Comparison of ENCODE assay signal across 2 cellular contexts in the genomic region with DNA sequence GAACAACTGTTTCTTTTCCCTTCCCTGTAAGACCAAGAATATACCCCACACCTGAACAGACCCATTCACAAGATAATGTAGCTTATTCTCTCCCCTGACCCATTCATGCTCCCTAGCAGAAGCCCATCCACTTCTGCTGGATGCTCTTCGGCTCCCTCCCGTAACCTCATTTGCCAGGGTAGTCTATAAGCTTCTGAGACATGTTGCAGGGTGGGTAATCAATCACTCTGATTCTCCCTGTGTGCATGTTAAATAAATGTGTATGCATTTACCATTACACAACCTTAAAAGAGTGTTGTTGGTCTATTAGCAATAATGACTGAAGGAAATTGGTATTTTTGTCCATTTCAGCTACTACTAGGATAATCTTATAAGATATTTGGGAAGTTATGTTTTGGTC.
TF ChIP-seq lines count a peak whose summit lies in the region.

No MANE protein-coding gene starts in this region.

TF ChIP-seq in HEK293, 187 proteins besides CTCF, POLR2A, EP300 and RAD21:
- TF ChIP-seq ZNF660 (tag by site-specific recombination; IDR thresholded peaks at IDR 0.05) (peak; percentile 98), ZBTB20 (tag by site-specific recombination; IDR thresholded peaks at IDR 0.05) (no peak)
TF ChIP-seq in HEK293: peak in this region for 1.

TF ChIP-seq in HepG2, 621 proteins besides CTCF, POLR2A, EP300 and RAD21:
- TF ChIP-seq SMARCE1 (IDR thresholded peaks at IDR 0.05; ENCODE audit: borderline replicate concordance) (no peak), PHF21A (CRISPR knock-in tag; IDR thresholded peaks at IDR 0.05) (no peak), ZNF660 (CRISPR knock-in tag; IDR thresholded peaks at IDR 0.05; ENCODE audit: borderline replicate concordance, low read depth) (0 out of 2 replicates have a peak, but pooled peaks have one; percentile 53)
- TF ChIP-seq, protein P1, sequence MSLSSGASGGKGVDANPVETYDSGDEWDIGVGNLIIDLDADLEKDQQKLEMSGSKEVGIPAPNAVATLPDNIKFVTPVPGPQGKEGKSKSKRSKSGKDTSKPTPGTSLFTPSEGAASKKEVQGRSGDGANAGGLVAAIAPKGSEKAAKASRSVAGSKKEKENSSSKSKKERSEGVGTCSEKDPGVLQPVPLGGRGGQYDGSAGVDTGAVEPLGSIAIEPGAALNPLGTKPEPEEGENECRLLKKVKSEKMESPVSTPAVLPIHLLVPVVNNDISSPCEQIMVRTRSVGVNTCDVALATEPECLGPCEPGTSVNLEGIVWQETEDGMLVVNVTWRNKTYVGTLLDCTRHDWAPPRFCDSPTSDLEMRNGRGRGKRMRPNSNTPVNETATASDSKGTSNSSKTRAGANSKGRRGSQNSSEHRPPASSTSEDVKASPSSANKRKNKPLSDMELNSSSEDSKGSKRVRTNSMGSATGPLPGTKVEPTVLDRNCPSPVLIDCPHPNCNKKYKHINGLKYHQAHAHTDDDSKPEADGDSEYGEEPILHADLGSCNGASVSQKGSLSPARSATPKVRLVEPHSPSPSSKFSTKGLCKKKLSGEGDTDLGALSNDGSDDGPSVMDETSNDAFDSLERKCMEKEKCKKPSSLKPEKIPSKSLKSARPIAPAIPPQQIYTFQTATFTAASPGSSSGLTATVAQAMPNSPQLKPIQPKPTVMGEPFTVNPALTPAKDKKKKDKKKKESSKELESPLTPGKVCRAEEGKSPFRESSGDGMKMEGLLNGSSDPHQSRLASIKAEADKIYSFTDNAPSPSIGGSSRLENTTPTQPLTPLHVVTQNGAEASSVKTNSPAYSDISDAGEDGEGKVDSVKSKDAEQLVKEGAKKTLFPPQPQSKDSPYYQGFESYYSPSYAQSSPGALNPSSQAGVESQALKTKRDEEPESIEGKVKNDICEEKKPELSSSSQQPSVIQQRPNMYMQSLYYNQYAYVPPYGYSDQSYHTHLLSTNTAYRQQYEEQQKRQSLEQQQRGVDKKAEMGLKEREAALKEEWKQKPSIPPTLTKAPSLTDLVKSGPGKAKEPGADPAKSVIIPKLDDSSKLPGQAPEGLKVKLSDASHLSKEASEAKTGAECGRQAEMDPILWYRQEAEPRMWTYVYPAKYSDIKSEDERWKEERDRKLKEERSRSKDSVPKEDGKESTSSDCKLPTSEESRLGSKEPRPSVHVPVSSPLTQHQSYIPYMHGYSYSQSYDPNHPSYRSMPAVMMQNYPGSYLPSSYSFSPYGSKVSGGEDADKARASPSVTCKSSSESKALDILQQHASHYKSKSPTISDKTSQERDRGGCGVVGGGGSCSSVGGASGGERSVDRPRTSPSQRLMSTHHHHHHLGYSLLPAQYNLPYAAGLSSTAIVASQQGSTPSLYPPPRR (CRISPR knock-in tag; IDR thresholded peaks at IDR 0.05; ENCODE audit: borderline replicate concordance): no peak
- TF ChIP-seq, protein P2, sequence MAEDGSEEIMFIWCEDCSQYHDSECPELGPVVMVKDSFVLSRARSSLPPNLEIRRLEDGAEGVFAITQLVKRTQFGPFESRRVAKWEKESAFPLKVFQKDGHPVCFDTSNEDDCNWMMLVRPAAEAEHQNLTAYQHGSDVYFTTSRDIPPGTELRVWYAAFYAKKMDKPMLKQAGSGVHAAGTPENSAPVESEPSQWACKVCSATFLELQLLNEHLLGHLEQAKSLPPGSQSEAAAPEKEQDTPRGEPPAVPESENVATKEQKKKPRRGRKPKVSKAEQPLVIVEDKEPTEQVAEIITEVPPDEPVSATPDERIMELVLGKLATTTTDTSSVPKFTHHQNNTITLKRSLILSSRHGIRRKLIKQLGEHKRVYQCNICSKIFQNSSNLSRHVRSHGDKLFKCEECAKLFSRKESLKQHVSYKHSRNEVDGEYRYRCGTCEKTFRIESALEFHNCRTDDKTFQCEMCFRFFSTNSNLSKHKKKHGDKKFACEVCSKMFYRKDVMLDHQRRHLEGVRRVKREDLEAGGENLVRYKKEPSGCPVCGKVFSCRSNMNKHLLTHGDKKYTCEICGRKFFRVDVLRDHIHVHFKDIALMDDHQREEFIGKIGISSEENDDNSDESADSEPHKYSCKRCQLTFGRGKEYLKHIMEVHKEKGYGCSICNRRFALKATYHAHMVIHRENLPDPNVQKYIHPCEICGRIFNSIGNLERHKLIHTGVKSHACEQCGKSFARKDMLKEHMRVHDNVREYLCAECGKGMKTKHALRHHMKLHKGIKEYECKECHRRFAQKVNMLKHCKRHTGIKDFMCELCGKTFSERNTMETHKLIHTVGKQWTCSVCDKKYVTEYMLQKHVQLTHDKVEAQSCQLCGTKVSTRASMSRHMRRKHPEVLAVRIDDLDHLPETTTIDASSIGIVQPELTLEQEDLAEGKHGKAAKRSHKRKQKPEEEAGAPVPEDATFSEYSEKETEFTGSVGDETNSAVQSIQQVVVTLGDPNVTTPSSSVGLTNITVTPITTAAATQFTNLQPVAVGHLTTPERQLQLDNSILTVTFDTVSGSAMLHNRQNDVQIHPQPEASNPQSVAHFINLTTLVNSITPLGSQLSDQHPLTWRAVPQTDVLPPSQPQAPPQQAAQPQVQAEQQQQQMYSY (CRISPR knock-in tag; IDR thresholded peaks at IDR 0.05): no peak
- TF ChIP-seq, protein P3, sequence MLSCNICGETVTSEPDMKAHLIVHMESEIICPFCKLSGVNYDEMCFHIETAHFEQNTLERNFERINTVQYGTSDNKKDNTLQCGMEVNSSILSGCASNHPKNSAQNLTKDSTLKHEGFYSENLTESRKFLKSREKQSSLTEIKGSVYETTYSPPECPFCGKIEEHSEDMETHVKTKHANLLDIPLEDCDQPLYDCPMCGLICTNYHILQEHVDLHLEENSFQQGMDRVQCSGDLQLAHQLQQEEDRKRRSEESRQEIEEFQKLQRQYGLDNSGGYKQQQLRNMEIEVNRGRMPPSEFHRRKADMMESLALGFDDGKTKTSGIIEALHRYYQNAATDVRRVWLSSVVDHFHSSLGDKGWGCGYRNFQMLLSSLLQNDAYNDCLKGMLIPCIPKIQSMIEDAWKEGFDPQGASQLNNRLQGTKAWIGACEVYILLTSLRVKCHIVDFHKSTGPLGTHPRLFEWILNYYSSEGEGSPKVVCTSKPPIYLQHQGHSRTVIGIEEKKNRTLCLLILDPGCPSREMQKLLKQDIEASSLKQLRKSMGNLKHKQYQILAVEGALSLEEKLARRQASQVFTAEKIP (CRISPR knock-in tag; IDR thresholded peaks at IDR 0.05; ENCODE audit: borderline replicate concordance): no peak
- TF ChIP-seq, protein P4, sequence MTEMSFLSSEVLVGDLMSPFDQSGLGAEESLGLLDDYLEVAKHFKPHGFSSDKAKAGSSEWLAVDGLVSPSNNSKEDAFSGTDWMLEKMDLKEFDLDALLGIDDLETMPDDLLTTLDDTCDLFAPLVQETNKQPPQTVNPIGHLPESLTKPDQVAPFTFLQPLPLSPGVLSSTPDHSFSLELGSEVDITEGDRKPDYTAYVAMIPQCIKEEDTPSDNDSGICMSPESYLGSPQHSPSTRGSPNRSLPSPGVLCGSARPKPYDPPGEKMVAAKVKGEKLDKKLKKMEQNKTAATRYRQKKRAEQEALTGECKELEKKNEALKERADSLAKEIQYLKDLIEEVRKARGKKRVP (CRISPR knock-in tag; IDR thresholded peaks at IDR 0.05): no peak
